In genomic region chr12:9869307-9870161, GRCh38 we compare ENCODE assay signal across 8 cellular contexts. TPM values are rescaled to one million over a fixed set of nuclear protein-coding genes. Genes with fewer than 3 reads are reported as not detected.
A peak's percentile ranks its signal among the peaks of the same experiment; 100 is the strongest.
DNase-seq lines count a peak whose midpoint lies in the region; ATAC-seq and TF ChIP-seq lines count a peak whose summit lies in the region.

TSS of gene CLEC2B (minus strand) at chr12:9869354.

- H3K27ac ChIP-seq in upper lobe of left lung, result peak within 1 kb of the TSS; percentile 76 to 94 (median 86)

- H3K4me3 Mint-ChIP-seq in dendritic cell treated with granulocyte-macrophage colony-stimulating factor and Interleukin-4, amounts not matched to agents 40 ng/mL and 50 ng/mL, for 4 days, result peak within 1 kb of the TSS; percentile 85

- no peak for TF ChIP-seq CTCF in upper lobe of left lung (IDR thresholded peaks at IDR 0.05)

- peaks cover 14% of the 10 kb centered on the region for H3K4me1 ChIP-seq in mononuclear cell (ENCODE audit: insufficient read depth, low read length)
- H3K4me1 ChIP-seq in upper lobe of left lung, result peaks cover 0 to 9% (median 4%) of the 10 kb centered on the region in 4 donors

- H3K36me3 Mint-ChIP-seq in dendritic cell treated with granulocyte-macrophage colony-stimulating factor and Interleukin-4, amounts not matched to agents 40 ng/mL and 50 ng/mL, for 4 days (ENCODE audit: low read depth), result peaks cover 11% of the 10 kb centered on the region

- ATAC-seq in HG02610 (IDR thresholded peaks at IDR 0.05; ENCODE audit: unreplicated experiment) (peak; percentile 49), upper lobe of left lung (ENCODE audit: low FRiP score in 2 of 2) (peak; percentile 71 to 83), GM21786 (IDR thresholded peaks at IDR 0.05; ENCODE audit: unreplicated experiment) (no peak)

- H3K36me3 ChIP-seq in upper lobe of left lung, result no peaks in the 10 kb centered on the region
- no peaks in the 10 kb centered on the region for H3K36me3 ChIP-seq in H7 (replicated peaks; ENCODE audit: control insufficient read depth, insufficient read depth, low read length)

- H3K27me3 Mint-ChIP-seq in dendritic cell treated with granulocyte-macrophage colony-stimulating factor and Interleukin-4, amounts not matched to agents 40 ng/mL and 50 ng/mL, for 4 days, result no peaks in the 10 kb centered on the region

- H3K4me3 ChIP-seq in mononuclear cell (ENCODE audit: low read length), result peak within 1 kb of the TSS; percentile 50
- peak within 1 kb of the TSS; percentile 30 to 52 (median 42) for H3K4me3 ChIP-seq in upper lobe of left lung
- no peak within 1 kb of the TSS for H3K4me3 ChIP-seq in H7 (ENCODE audit: insufficient read depth, low read depth, low read length)

- peaks cover 2% of the 10 kb centered on the region for H3K9me3 Mint-ChIP-seq in dendritic cell treated with granulocyte-macrophage colony-stimulating factor and Interleukin-4, amounts not matched to agents 40 ng/mL and 50 ng/mL, for 4 days

- peak; percentile 40; the same call in 1 of the 2 replicates for TF ChIP-seq POLR2A in Raji (IDR thresholded peaks at IDR 0.05; ENCODE audit: insufficient read depth, low read depth, low read length)
- peak in 3 of 4 donors; percentile 22 to 76 (median 44) for TF ChIP-seq POLR2A in upper lobe of left lung (IDR thresholded peaks at IDR 0.05)

- no peak for TF ChIP-seq EP300 in upper lobe of left lung (IDR thresholded peaks at IDR 0.05)

- H3K4me1 Mint-ChIP-seq in dendritic cell treated with granulocyte-macrophage colony-stimulating factor and Interleukin-4, amounts not matched to agents 40 ng/mL and 50 ng/mL, for 4 days (ENCODE audit: low read depth), result peaks cover 26% of the 10 kb centered on the region

- no peaks in the 10 kb centered on the region for H3K9me3 ChIP-seq in mononuclear cell (ENCODE audit: low read depth, low read length)
- no peaks in the 10 kb centered on the region for H3K9me3 ChIP-seq in upper lobe of left lung

- 5 to 8% methylated on average over 11 of the region's 11 CpGs for WGBS in upper lobe of left lung, 2 donors

- intact Hi-C loops in dendritic cell treated with granulocyte-macrophage colony-stimulating factor and Interleukin-4, amounts not matched to agents 40 ng/mL and 50 ng/mL, for 4 days (cut with micrococcal nuclease), result loop anchor here (5.0 kb wide), 2 partner anchors 57 to 112 kb away; no protein-coding TSS in a partner anchor

- DNase-seq in GDM1 (lab: John Stamatoyannopoulos, UW), result peak; percentile 8
- DNase-seq in upper lobe of left lung, result no peak
- DNase-seq in H7, result no peak

- peak within 1 kb of the TSS; percentile 100 for H3K27ac Mint-ChIP-seq in dendritic cell treated with granulocyte-macrophage colony-stimulating factor and Interleukin-4, amounts not matched to agents 40 ng/mL and 50 ng/mL, for 4 days

- H3K27me3 ChIP-seq in mononuclear cell (ENCODE audit: insufficient read depth, low read length) (no peaks in the 10 kb centered on the region), upper lobe of left lung (no peaks in the 10 kb centered on the region), H7 (ENCODE audit: control insufficient read depth, insufficient read depth, low read length) (no peaks in the 10 kb centered on the region)

RNA-seq across cellular contexts. Expression of gene CLEC2B, which starts in this region (rescaled TPM):
- total RNA-seq in mononuclear cell (248 TPM), upper lobe of left lung (10 to 100 TPM in 5 of 6 donors, 1 to 10 TPM in 1; 8.4 to 37.8 (median 25.7) TPM)
- 0.18 TPM in 1 of 2 replicates, not detected in the other for total RNA-seq in H7 (2014; rRNA removed; shearing (Covaris generic))
